Comparison of ENCODE assay signal across 8 cellular contexts in genomic region chr3:133927543-133928066, GRCh38. TPM values are rescaled to one million over a fixed set of nuclear protein-coding genes. Genes with fewer than 3 reads are reported as not detected.
A peak's percentile ranks its signal among the peaks of the same experiment; 100 is the strongest.
DNase-seq lines count a peak whose midpoint lies in the region; ATAC-seq and TF ChIP-seq lines count a peak whose summit lies in the region.

No MANE protein-coding gene starts in this region.

- no peak overlapping the region for H3K27ac ChIP-seq in neutrophil
- no peak overlapping the region for H3K27ac ChIP-seq in substantia nigra (ENCODE audit: low read depth, low read length, poor library complexity, severe bottlenecking)

- H3K4me3 ChIP-seq in fibroblast of villous mesenchyme (ENCODE audit: low read depth, low read length) (peak overlapping the region; percentile 52), neutrophil (ENCODE audit: low read depth in 1 of 2, low read length in 1 of 2) (peak overlapping the region in 1 of 2 experiments; percentile 17)

- peaks cover 44% of the 10 kb centered on the region for H3K27me3 ChIP-seq in neutrophil

- DNase-seq in NOMO-1 treated with dmso at 0.1 percent for 144 hours (lab: John Stamatoyannopoulos, UW; ENCODE audit: unreplicated experiment) (peak; percentile 40), activated T-helper 1 cell treated with Interleukin-2 at 50 U/mL for 16 hours (ENCODE audit: low read depth) (peak; percentile 64), fibroblast of villous mesenchyme (ENCODE audit: low read depth) (peak; percentile 32), substantia nigra (lab: John Stamatoyannopoulos, UW) (peak in 27 of 49 donors; percentile 9 to 69 (median 33)), OCI-M2 (lab: John Stamatoyannopoulos, UW; ENCODE audit: unreplicated experiment) (no peak)

- ATAC-seq in GM18502 (IDR thresholded peaks at IDR 0.05; ENCODE audit: poor library complexity, unreplicated experiment) (peak; percentile 80), HG02623 (IDR thresholded peaks at IDR 0.05; ENCODE audit: unreplicated experiment) (peak; percentile 68)

- no peaks in the 10 kb centered on the region for H3K9me3 ChIP-seq in neutrophil

- H3K4me1 ChIP-seq in neutrophil (ENCODE audit: control insufficient read depth in 1 of 2, insufficient read depth in 1 of 2, low read depth in 1 of 2, low read length in 1 of 2) = peaks cover 4 to 10% of the 10 kb centered on the region in 2 experiments

- TF ChIP-seq CTCF in fibroblast of villous mesenchyme (IDR thresholded peaks at IDR 0.05; ENCODE audit: insufficient read depth, low read depth, low read length) (peak; percentile 62), neutrophil (IDR thresholded peaks at IDR 0.05) (peak; percentile 38)

- H3K36me3 ChIP-seq in neutrophil = no peaks in the 10 kb centered on the region

RNA-seq across cellular contexts. Expression of gene RAB6B, which starts 31.9 kb away (rescaled TPM):
- total RNA-seq in fibroblast of villous mesenchyme = 0.32 and 0.86 TPM in 2 replicates
